In genomic region chr14:56918849-56919574, GRCh38 we compare ENCODE assay signal across 1 cellular context.
A peak's percentile ranks its signal among the peaks of the same experiment; 100 is the strongest.
TF ChIP-seq lines count a peak whose summit lies in the region.

No MANE protein-coding gene starts in this region.

TF ChIP-seq in H1, 55 proteins besides CTCF, POLR2A, EP300 and RAD21 (continued from another document):
- TF ChIP-seq RXRA (IDR thresholded peaks at IDR 0.05; ENCODE audit: insufficient read depth, low read depth, low read length) = no peak
- TF ChIP-seq YY1 (IDR thresholded peaks at IDR 0.05; ENCODE audit: low read depth, low read length) = peak; percentile 63; the same call in 1 of the 2 replicates
- no peak for TF ChIP-seq TBP (IDR thresholded peaks at IDR 0.05; ENCODE audit: low read depth, low read length)
- TF ChIP-seq JUND (IDR thresholded peaks at IDR 0.05; ENCODE audit: low read length) = no peak
- TF ChIP-seq MAFK (IDR thresholded peaks at IDR 0.05; ENCODE audit: low read depth, low read length) = peak; percentile 96
- TF ChIP-seq GABPA (IDR thresholded peaks at IDR 0.05; ENCODE audit: borderline replicate concordance, insufficient read depth, low read length) = no peak
- TF ChIP-seq POU5F1 (IDR thresholded peaks at IDR 0.05; ENCODE audit: low read depth, low read length) = 0 out of 2 replicates have a peak, but pooled peaks have one; percentile 14
